In the genomic region with DNA sequence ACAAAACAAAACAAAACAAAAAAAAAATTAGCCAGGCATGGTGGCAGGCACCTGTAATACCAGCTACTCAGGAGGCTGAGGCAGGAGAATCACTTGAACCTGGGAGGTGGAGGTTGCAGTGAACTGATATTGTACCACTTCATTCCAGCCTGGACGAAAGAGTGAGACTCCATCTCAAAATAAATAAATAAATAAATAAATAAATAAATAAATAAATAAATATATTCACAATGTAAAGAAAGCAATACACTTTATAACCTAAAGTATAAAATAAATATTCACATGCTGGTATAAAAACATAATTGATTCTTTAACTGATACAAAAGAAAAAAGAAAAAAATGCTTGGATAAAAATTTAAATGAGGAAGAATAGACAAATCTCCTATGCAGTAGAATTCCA, we compare ENCODE assay signal across 12 cellular contexts. TPM values are rescaled to one million over a fixed set of nuclear protein-coding genes. Genes with fewer than 3 reads are reported as not detected.
"Had no signal": no experiment of that assay in that cellular context is flagged by ENCODE, and none has a peak within 500 bp of the region (broad histone marks: within the 10 kb centered on the region; RNA-seq: fewer than 3 reads in every experiment).

No MANE protein-coding gene starts in this region.

RNA-seq across cellular contexts. Expression of a gene that starts 10.1 kb away (rescaled TPM):
- total RNA-seq: OCI-LY7, PC-3, PC-9, Peyer's patch, Right ventricle myocardium inferior, Right ventricle myocardium superior, RPMI7951, SJCRH30, SJSA1, SK-MEL-5, T-cell had no signal
- polyA plus RNA-seq: SK-N-SH had no signal
